Comparison of ENCODE assay signal across 8 cellular contexts in genomic region chr6:26383624-26384417, GRCh38. TPM values are rescaled to one million over a fixed set of nuclear protein-coding genes. Genes with fewer than 3 reads are reported as not detected.
DNase-seq lines count a peak whose midpoint lies in the region; ATAC-seq and TF ChIP-seq lines count a peak whose summit lies in the region.

No MANE protein-coding gene starts in this region.

- no peaks in the 10 kb centered on the region for H3K9me3 Mint-ChIP-seq in activated CD8-positive, alpha-beta memory T cell treated with anti-CD3 and anti-CD28 coated beads, Interleukin-2, amount 10 ng/mL, durations not matched to agents 7 days and 5 days (ENCODE audit: low read depth)
- H3K9me3 Mint-ChIP-seq in activated naive CD4-positive, alpha-beta T cell treated with anti-CD3 and anti-CD28 coated beads, Interleukin-2, amount 50 U/mL, for 72 hours, result no peaks in the 10 kb centered on the region

- ATAC-seq in activated CD8-positive, alpha-beta memory T cell treated with anti-CD3 and anti-CD28 coated beads, Interleukin-2, amount 10 ng/mL, durations not matched to agents 7 days and 5 days, result peak; percentile 29
- ATAC-seq in activated naive CD4-positive, alpha-beta T cell treated with anti-CD3 and anti-CD28 coated beads, Interleukin-2, amount 50 U/mL, for 72 hours, result peak; percentile 35
- ATAC-seq in left ventricle myocardium superior, result peak; percentile 60

- peaks cover 17% of the 10 kb centered on the region for H3K36me3 Mint-ChIP-seq in activated CD8-positive, alpha-beta memory T cell treated with anti-CD3 and anti-CD28 coated beads, Interleukin-2, amount 10 ng/mL, durations not matched to agents 7 days and 5 days
- peaks cover 15 to 25% of the 10 kb centered on the region in 2 donors for H3K36me3 Mint-ChIP-seq in activated naive CD4-positive, alpha-beta T cell treated with anti-CD3 and anti-CD28 coated beads, Interleukin-2, amount 50 U/mL, for 72 hours

- peak overlapping the region; percentile 73 for H3K4me3 ChIP-seq in retinal pigment epithelial cell (ENCODE audit: low read length)

- H3K27me3 Mint-ChIP-seq in activated CD8-positive, alpha-beta memory T cell treated with anti-CD3 and anti-CD28 coated beads, Interleukin-2, amount 10 ng/mL, durations not matched to agents 7 days and 5 days, result no peaks in the 10 kb centered on the region

- intact Hi-C loops in left ventricle myocardium superior (cut with micrococcal nuclease), result no loop called here

- H3K4me3 Mint-ChIP-seq in activated CD8-positive, alpha-beta memory T cell treated with anti-CD3 and anti-CD28 coated beads, Interleukin-2, amount 10 ng/mL, durations not matched to agents 7 days and 5 days, result peak overlapping the region; percentile 87

- peak; percentile 48 for DNase-seq in activated CD8-positive, alpha-beta memory T cell treated with anti-CD3 and anti-CD28 coated beads, Interleukin-2, amount 10 ng/mL, durations not matched to agents 7 days and 5 days
- DNase-seq in activated CD8-positive, alpha-beta memory T cell treated with anti-CD3 and anti-CD28 coated beads for 24 hours, result no peak
- DNase-seq in NAMALWA (ENCODE audit: low spot score) (peak; percentile 29), left ventricle myocardium superior (no peak), retinal pigment epithelial cell (ENCODE audit: low read depth) (no peak), globus pallidus (ENCODE audit: low spot score) (no peak)
- DNase-seq in activated naive CD4-positive, alpha-beta T cell treated with anti-CD3 and anti-CD28 coated beads, Interleukin-2, amount 50 U/mL, for 72 hours (ENCODE audit: low spot score in 2 of 2), result no peak
- DNase-seq in effector CD8-positive, alpha-beta T cell (lab: John Stamatoyannopoulos, UW), result no peak

- peaks cover 39% of the 10 kb centered on the region for H3K4me1 Mint-ChIP-seq in activated CD8-positive, alpha-beta memory T cell treated with anti-CD3 and anti-CD28 coated beads, Interleukin-2, amount 10 ng/mL, durations not matched to agents 7 days and 5 days

- H3K27ac Mint-ChIP-seq in activated CD8-positive, alpha-beta memory T cell treated with anti-CD3 and anti-CD28 coated beads, Interleukin-2, amount 10 ng/mL, durations not matched to agents 7 days and 5 days, result peak overlapping the region; percentile 91
- peak overlapping the region; percentile 88 to 98 for H3K27ac Mint-ChIP-seq in activated naive CD4-positive, alpha-beta T cell treated with anti-CD3 and anti-CD28 coated beads, Interleukin-2, amount 50 U/mL, for 72 hours

- CTCF ChIA-PET in activated CD8-positive, alpha-beta memory T cell treated with anti-CD3 and anti-CD28 coated beads, Interleukin-2, amount 10 ng/mL, durations not matched to agents 7 days and 5 days (lab: Charles Lee), result interaction anchor here (2.8 kb wide), 1 partner anchor 9 kb away, joined by 8 read pairs; no protein-coding TSS in a partner anchor

- no peak for TF ChIP-seq CTCF in retinal pigment epithelial cell (conservative IDR thresholded peaks at IDR 0.05; ENCODE audit: low read depth, low read length)

RNA-seq across cellular contexts. Expression of gene BTN2A2, which starts 0.9 kb away (rescaled TPM):
- 10 to 100 TPM; 24.8 to 26.7 TPM for total RNA-seq in activated CD8-positive, alpha-beta memory T cell treated with anti-CD3 and anti-CD28 coated beads, Interleukin-2, amount 10 ng/mL, durations not matched to agents 7 days and 5 days
- 10 to 100 TPM; 23.5 to 43.5 TPM for total RNA-seq in activated naive CD4-positive, alpha-beta T cell treated with anti-CD3 and anti-CD28 coated beads, Interleukin-2, amount 50 U/mL, for 72 hours
- total RNA-seq in left ventricle myocardium superior, result 4.5 TPM

RNA-seq across cellular contexts. Expression of gene BTN3A1, which starts 18.3 kb away (rescaled TPM):
- 10 to 100 TPM; 47.6 to 64.7 TPM for total RNA-seq in activated CD8-positive, alpha-beta memory T cell treated with anti-CD3 and anti-CD28 coated beads, Interleukin-2, amount 10 ng/mL, durations not matched to agents 7 days and 5 days
- total RNA-seq in activated naive CD4-positive, alpha-beta T cell treated with anti-CD3 and anti-CD28 coated beads, Interleukin-2, amount 50 U/mL, for 72 hours, result 10 to 100 TPM; 47.8 to 79.8 TPM
- total RNA-seq in left ventricle myocardium superior, result 9.4 TPM

RNA-seq across cellular contexts. Expression of gene BTN3A2, which starts 18.8 kb away (rescaled TPM):
- 10 to 100 TPM; 57.4 to 60.1 TPM for total RNA-seq in activated CD8-positive, alpha-beta memory T cell treated with anti-CD3 and anti-CD28 coated beads, Interleukin-2, amount 10 ng/mL, durations not matched to agents 7 days and 5 days
- 100 to 1,000 TPM in 1 of 2 donors, 10 to 100 TPM in 1; 78.2 to 121 TPM for total RNA-seq in activated naive CD4-positive, alpha-beta T cell treated with anti-CD3 and anti-CD28 coated beads, Interleukin-2, amount 50 U/mL, for 72 hours
- 15.5 TPM for total RNA-seq in left ventricle myocardium superior

RNA-seq across cellular contexts. Expression of gene BTN3A3, which starts 56.5 kb away (rescaled TPM):
- total RNA-seq in activated CD8-positive, alpha-beta memory T cell treated with anti-CD3 and anti-CD28 coated beads, Interleukin-2, amount 10 ng/mL, durations not matched to agents 7 days and 5 days, result 10 to 100 TPM; 50.1 to 63.9 TPM
- 10 to 100 TPM; 49.7 to 63.8 TPM for total RNA-seq in activated naive CD4-positive, alpha-beta T cell treated with anti-CD3 and anti-CD28 coated beads, Interleukin-2, amount 50 U/mL, for 72 hours
- 8.9 TPM for total RNA-seq in left ventricle myocardium superior

Comparison
In these comparisons a context has a peak if more than half of its experiments do, and no peak if none do; other contexts are left out.
1. DNase-seq: peak in activated CD8-positive, alpha-beta memory T cell treated with anti-CD3 and anti-CD28 coated beads, Interleukin-2, amount 10 ng/mL, durations not matched to agents 7 days and 5 days (single experiment) and NAMALWA (single experiment); none in activated CD8-positive, alpha-beta memory T cell treated with anti-CD3 and anti-CD28 coated beads for 24 hours (single experiment), activated naive CD4-positive, alpha-beta T cell treated with anti-CD3 and anti-CD28 coated beads, Interleukin-2, amount 50 U/mL, for 72 hours (0 of 2), left ventricle myocardium superior (single experiment), retinal pigment epithelial cell (single experiment), effector CD8-positive, alpha-beta T cell (single experiment) and globus pallidus (single experiment).
2. Peak in every context shown above with its lines, with median percentiles within 50 percentile points of each other: ATAC-seq.